ENCODE assay signal across 1 cellular context in the genomic region with DNA sequence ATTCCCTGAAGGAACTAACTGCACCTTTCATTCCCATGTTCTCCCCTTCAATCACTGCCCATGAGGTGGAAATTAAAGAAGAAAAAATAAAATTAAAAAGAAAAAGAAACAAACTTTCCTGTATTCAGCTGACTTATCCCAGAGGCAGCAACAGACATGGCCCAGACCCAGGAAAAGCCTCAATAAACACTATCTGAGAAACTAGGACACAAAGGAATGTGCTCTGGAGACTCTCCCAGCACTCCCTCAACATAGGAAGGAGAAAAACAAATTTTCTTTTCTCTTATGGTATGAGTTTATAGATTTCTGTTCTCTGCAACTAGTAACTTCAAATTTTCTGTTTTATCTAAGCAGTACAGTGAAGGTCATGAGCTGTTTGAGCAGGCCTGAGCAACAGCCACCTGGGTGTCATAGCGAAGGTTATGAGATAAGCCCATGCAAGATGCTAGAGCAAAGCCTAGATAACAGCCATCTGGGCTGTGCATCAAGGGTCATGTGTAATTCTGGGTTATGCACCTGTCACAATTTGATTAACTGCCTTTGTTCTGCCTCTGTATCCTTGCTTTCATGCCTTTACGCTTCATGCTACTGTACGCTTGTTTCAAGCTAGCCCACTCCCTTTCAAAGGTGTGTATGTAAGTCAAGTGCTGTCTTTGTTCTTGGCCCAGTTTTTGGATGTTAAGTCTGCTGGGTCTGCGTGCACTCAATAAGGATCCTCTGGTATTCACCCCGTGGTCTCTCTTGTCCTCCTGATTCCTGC.
TF ChIP-seq lines count a peak whose summit lies in the region.

No MANE protein-coding gene starts in this region.

TF ChIP-seq in WTC11, 78 proteins besides CTCF, POLR2A, EP300 and RAD21:
- no peak for TF ChIP-seq SMAD3 (CRISPR knock-in tag; IDR thresholded peaks at IDR 0.05; ENCODE audit: borderline replicate concordance)
- TF ChIP-seq RELA (CRISPR knock-in tag; IDR thresholded peaks at IDR 0.05; ENCODE audit: borderline replicate concordance): no peak
- TF ChIP-seq, protein P1, sequence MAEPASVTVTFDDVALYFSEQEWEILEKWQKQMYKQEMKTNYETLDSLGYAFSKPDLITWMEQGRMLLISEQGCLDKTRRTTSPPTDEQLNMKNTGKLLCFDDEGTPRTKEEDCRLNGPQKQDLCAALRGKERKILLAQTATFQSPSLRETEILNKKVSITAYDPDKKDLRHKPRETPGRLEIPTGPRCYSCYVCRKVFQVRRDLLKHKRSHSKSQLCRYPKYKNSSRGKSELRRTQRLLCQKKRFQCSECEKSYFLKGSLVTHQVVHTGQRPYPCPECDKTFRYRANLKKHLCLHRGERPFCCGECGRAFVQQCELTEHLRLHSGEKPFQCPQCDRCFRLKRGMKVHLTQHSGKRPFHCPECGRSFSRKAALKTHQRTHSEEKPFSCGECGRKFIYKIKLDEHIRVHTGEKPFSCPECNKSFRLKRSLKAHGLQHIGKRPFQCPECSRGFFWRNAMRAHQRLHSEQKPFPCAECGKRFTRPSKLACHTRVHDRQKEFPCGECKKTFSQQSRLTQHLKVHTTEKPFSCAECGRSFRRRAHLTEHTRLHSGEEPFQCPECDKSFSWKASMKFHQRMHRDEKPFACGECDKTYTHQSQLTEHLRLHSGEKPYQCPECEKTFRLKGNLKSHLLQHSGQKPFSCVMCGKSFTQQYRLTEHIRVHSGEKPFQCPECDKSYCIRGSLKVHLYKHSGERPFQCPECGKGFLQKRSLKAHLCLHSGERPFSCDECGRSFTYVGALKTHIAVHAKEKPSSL (CRISPR knock-in tag; conservative IDR thresholded peaks at IDR 0.05): no peak
- TF ChIP-seq RORB (CRISPR knock-in tag; IDR thresholded peaks at IDR 0.05): no peak
- TF ChIP-seq, protein P2, sequence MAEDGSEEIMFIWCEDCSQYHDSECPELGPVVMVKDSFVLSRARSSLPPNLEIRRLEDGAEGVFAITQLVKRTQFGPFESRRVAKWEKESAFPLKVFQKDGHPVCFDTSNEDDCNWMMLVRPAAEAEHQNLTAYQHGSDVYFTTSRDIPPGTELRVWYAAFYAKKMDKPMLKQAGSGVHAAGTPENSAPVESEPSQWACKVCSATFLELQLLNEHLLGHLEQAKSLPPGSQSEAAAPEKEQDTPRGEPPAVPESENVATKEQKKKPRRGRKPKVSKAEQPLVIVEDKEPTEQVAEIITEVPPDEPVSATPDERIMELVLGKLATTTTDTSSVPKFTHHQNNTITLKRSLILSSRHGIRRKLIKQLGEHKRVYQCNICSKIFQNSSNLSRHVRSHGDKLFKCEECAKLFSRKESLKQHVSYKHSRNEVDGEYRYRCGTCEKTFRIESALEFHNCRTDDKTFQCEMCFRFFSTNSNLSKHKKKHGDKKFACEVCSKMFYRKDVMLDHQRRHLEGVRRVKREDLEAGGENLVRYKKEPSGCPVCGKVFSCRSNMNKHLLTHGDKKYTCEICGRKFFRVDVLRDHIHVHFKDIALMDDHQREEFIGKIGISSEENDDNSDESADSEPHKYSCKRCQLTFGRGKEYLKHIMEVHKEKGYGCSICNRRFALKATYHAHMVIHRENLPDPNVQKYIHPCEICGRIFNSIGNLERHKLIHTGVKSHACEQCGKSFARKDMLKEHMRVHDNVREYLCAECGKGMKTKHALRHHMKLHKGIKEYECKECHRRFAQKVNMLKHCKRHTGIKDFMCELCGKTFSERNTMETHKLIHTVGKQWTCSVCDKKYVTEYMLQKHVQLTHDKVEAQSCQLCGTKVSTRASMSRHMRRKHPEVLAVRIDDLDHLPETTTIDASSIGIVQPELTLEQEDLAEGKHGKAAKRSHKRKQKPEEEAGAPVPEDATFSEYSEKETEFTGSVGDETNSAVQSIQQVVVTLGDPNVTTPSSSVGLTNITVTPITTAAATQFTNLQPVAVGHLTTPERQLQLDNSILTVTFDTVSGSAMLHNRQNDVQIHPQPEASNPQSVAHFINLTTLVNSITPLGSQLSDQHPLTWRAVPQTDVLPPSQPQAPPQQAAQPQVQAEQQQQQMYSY (CRISPR knock-in tag; IDR thresholded peaks at IDR 0.05): no peak
- TF ChIP-seq TEAD1 (CRISPR knock-in tag; IDR thresholded peaks at IDR 0.05): no peak
- TF ChIP-seq, protein P3, sequence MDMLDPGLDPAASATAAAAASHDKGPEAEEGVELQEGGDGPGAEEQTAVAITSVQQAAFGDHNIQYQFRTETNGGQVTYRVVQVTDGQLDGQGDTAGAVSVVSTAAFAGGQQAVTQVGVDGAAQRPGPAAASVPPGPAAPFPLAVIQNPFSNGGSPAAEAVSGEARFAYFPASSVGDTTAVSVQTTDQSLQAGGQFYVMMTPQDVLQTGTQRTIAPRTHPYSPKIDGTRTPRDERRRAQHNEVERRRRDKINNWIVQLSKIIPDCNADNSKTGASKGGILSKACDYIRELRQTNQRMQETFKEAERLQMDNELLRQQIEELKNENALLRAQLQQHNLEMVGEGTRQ (CRISPR knock-in tag; IDR thresholded peaks at IDR 0.05): no peak
- TF ChIP-seq FOXJ3 (CRISPR knock-in tag; IDR thresholded peaks at IDR 0.05; ENCODE audit: borderline replicate concordance): no peak
- no peak for TF ChIP-seq ZNF232 (CRISPR knock-in tag; IDR thresholded peaks at IDR 0.05)
- TF ChIP-seq, protein P4, sequence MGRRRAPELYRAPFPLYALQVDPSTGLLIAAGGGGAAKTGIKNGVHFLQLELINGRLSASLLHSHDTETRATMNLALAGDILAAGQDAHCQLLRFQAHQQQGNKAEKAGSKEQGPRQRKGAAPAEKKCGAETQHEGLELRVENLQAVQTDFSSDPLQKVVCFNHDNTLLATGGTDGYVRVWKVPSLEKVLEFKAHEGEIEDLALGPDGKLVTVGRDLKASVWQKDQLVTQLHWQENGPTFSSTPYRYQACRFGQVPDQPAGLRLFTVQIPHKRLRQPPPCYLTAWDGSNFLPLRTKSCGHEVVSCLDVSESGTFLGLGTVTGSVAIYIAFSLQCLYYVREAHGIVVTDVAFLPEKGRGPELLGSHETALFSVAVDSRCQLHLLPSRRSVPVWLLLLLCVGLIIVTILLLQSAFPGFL (CRISPR knock-in tag; IDR thresholded peaks at IDR 0.05; ENCODE audit: borderline replicate concordance): no peak
- no peak for TF ChIP-seq CBFB (CRISPR knock-in tag; IDR thresholded peaks at IDR 0.05; ENCODE audit: low read depth)
- no peak for TF ChIP-seq GTF2I (CRISPR knock-in tag; conservative IDR thresholded peaks at IDR 0.05)
- no peak for TF ChIP-seq SP1 (CRISPR knock-in tag; conservative IDR thresholded peaks at IDR 0.05)
- TF ChIP-seq JUN (CRISPR knock-in tag; IDR thresholded peaks at IDR 0.05): no peak
- no peak for TF ChIP-seq MYBL2 (CRISPR knock-in tag; IDR thresholded peaks at IDR 0.05)
- TF ChIP-seq ZNF138 (CRISPR knock-in tag; conservative IDR thresholded peaks at IDR 0.05): no peak
- no peak for TF ChIP-seq CREM (CRISPR knock-in tag; IDR thresholded peaks at IDR 0.05)
- TF ChIP-seq, protein P5, sequence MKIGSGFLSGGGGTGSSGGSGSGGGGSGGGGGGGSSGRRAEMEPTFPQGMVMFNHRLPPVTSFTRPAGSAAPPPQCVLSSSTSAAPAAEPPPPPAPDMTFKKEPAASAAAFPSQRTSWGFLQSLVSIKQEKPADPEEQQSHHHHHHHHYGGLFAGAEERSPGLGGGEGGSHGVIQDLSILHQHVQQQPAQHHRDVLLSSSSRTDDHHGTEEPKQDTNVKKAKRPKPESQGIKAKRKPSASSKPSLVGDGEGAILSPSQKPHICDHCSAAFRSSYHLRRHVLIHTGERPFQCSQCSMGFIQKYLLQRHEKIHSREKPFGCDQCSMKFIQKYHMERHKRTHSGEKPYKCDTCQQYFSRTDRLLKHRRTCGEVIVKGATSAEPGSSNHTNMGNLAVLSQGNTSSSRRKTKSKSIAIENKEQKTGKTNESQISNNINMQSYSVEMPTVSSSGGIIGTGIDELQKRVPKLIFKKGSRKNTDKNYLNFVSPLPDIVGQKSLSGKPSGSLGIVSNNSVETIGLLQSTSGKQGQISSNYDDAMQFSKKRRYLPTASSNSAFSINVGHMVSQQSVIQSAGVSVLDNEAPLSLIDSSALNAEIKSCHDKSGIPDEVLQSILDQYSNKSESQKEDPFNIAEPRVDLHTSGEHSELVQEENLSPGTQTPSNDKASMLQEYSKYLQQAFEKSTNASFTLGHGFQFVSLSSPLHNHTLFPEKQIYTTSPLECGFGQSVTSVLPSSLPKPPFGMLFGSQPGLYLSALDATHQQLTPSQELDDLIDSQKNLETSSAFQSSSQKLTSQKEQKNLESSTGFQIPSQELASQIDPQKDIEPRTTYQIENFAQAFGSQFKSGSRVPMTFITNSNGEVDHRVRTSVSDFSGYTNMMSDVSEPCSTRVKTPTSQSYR (CRISPR knock-in tag; IDR thresholded peaks at IDR 0.05): no peak
